Comparison of ENCODE assay signal across 1 cellular context in the genomic region with DNA sequence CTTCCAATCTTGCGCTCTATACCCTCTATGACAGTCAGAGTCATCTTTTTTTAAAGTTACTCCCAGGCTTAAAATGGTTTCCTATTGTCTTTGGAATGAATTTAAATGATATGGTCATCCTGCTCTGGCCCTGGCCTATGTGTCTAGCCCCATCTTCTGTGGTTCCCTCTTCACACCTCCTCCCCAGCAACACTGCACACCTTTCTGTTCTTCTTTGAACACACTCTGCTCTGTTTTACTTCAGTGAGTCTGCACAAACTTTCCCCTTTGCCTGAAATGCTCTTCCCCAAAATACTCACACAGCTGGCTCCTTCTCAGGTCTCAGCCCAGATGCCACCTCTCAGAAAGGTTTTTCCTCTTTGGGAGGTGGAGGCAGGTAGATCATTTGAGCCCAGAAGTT.
TF ChIP-seq lines count a peak whose summit lies in the region.

No MANE protein-coding gene starts in this region.

TF ChIP-seq in GM12878, 131 proteins besides CTCF, POLR2A, EP300 and RAD21 (continued from another document):
- TF ChIP-seq ZBTB4 (CRISPR knock-in tag; IDR thresholded peaks at IDR 0.05) (no peak), STAT1 (conservative IDR thresholded peaks at IDR 0.05) (no peak), CREM (IDR thresholded peaks at IDR 0.05; ENCODE audit: low read depth) (no peak), KLF5 (IDR thresholded peaks at IDR 0.05; ENCODE audit: partially characterized antibody) (no peak)
- TF ChIP-seq, protein P1, sequence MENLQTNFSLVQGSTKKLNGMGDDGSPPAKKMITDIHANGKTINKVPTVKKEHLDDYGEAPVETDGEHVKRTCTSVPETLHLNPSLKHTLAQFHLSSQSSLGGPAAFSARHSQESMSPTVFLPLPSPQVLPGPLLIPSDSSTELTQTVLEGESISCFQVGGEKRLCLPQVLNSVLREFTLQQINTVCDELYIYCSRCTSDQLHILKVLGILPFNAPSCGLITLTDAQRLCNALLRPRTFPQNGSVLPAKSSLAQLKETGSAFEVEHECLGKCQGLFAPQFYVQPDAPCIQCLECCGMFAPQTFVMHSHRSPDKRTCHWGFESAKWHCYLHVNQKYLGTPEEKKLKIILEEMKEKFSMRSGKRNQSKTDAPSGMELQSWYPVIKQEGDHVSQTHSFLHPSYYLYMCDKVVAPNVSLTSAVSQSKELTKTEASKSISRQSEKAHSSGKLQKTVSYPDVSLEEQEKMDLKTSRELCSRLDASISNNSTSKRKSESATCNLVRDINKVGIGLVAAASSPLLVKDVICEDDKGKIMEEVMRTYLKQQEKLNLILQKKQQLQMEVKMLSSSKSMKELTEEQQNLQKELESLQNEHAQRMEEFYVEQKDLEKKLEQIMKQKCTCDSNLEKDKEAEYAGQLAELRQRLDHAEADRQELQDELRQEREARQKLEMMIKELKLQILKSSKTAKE (IDR thresholded peaks at IDR 0.05; ENCODE audit: low read depth, poor library complexity, severe bottlenecking): no peak
- TF ChIP-seq, protein P2, sequence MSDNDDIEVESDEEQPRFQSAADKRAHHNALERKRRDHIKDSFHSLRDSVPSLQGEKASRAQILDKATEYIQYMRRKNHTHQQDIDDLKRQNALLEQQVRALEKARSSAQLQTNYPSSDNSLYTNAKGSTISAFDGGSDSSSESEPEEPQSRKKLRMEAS (IDR thresholded peaks at IDR 0.05; ENCODE audit: low read depth, low read length): no peak
